Comparison of ENCODE assay signal across 10 cellular contexts in the genomic region with DNA sequence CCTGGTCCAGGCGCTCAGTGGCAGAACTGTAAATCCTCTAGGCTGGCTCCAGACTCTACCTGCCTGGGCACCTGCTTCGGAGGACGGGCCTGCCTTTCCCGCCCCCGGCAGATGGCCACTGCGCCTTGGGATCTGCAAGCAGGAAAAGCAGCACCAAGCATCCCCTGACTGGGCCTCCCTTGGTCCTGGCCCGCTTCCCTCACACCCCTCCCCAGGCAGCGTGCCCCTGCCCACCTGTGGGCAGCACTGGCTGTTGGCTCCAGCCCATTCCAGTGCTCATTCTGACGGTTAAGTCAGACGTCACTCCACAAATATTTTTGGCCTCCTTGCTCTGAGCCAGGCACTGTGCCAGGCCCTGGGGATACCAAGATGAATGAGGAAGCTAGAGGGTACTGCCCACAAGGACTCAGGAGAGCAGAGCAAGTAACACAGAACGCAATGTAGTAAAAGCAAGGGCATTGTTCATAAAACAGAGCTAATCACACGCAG. TPM values are rescaled to one million over a fixed set of nuclear protein-coding genes. Genes with fewer than 3 reads are reported as not detected.
DNase-seq lines count a peak whose midpoint lies in the region; ATAC-seq and TF ChIP-seq lines count a peak whose summit lies in the region.
"Had no signal": no experiment of that assay in that cellular context is flagged by ENCODE, and none has a peak within 500 bp of the region (broad histone marks: within the 10 kb centered on the region; RNA-seq: fewer than 3 reads in every experiment).

No MANE protein-coding gene starts in this region.

- no peak overlapping the region for H2BK12ac ChIP-seq in mesenchymal stem cell (ENCODE audit: low read length in 2 of 2)

- H4K8ac ChIP-seq in mesenchymal stem cell (ENCODE audit: low read length), result no peak overlapping the region

- H3K4me2 ChIP-seq in mesenchymal stem cell (ENCODE audit: low read length, poor library complexity, severe bottlenecking), result no peak overlapping the region

- H2AK5ac ChIP-seq in mesenchymal stem cell (ENCODE audit: low read length, severe bottlenecking), result no peak overlapping the region

- no peaks in the 10 kb centered on the region for H3K36me3 Mint-ChIP-seq in brain

- no peak overlapping the region for H2BK120ac ChIP-seq in mesenchymal stem cell (ENCODE audit: low read depth, low read length)

- no peak for TF ChIP-seq POLR2A in tibial nerve (IDR thresholded peaks at IDR 0.05)

- H3K18ac ChIP-seq in mesenchymal stem cell (ENCODE audit: low read depth in 1 of 2, low read length in 2 of 2), result no peak overlapping the region

- H3K36me3 ChIP-seq in left lung, result no peaks in the 10 kb centered on the region
- H3K36me3 ChIP-seq in tibial nerve, result no peaks in the 10 kb centered on the region
- H3K36me3 ChIP-seq in mesenchymal stem cell (ENCODE audit: control insufficient read depth in 1 of 2, insufficient read depth in 2 of 2, low read depth in 1 of 2, low read length in 2 of 2), result no peaks in the 10 kb centered on the region

- H3K27ac ChIP-seq in C4-2B, result peak overlapping the region; percentile 73
- H3K27ac ChIP-seq in left lung, result peak overlapping the region in 1 of 2 donors; percentile 18
- H3K27ac ChIP-seq in tibial nerve, result no peak overlapping the region
- no peak overlapping the region for H3K27ac ChIP-seq in mesenchymal stem cell (ENCODE audit: low read length, poor library complexity, severe bottlenecking)

- H3K79me1 ChIP-seq in mesenchymal stem cell (replicated peaks; ENCODE audit: low read length, poor library complexity, severe bottlenecking), result no peaks in the 10 kb centered on the region

- H3K9me3 Mint-ChIP-seq in brain, result peaks cover 0 to 15% (median 9%) of the 10 kb centered on the region in 5 experiments

- H3K27me3 Mint-ChIP-seq in brain, result peaks cover 19% of the 10 kb centered on the region

- no peak for TF ChIP-seq EP300 in tibial nerve (IDR thresholded peaks at IDR 0.05)

- H2AFZ ChIP-seq in mesenchymal stem cell (ENCODE audit: low read depth, low read length), result no peak overlapping the region

- H3K4me3 ChIP-seq in left lung (no peak overlapping the region), tibial nerve (no peak overlapping the region), mesenchymal stem cell (ENCODE audit: insufficient read depth in 1 of 2, low read depth in 1 of 2, low read length in 2 of 2) (no peak overlapping the region)

- no peak overlapping the region for H3K14ac ChIP-seq in mesenchymal stem cell (ENCODE audit: low read length in 2 of 2)

- H3K9me3 ChIP-seq in left lung (peaks cover 0 to 16% of the 10 kb centered on the region in 2 donors), tibial nerve (peaks cover 0 to 14% (median 0%) of the 10 kb centered on the region in 4 donors), mesenchymal stem cell (ENCODE audit: control insufficient read depth, low read length) (peaks cover 16% of the 10 kb centered on the region)

- H3K27ac Mint-ChIP-seq in brain, result peak overlapping the region; percentile 28 to 93 (median 78)

- H3K27me3 ChIP-seq in left lung, result peaks cover 0 to 66% of the 10 kb centered on the region in 2 donors
- H3K27me3 ChIP-seq in tibial nerve, result peaks cover 0 to 71% of the 10 kb centered on the region in 2 donors
- peaks cover 48 to 84% of the 10 kb centered on the region in 2 experiments for H3K27me3 ChIP-seq in mesenchymal stem cell (ENCODE audit: control insufficient read depth in 1 of 2, insufficient read depth in 1 of 2, low read length in 2 of 2)

- 38 to 65% methylated on average over 9 to 11 of the region's 12 CpGs for WGBS in tibial nerve, 2 donors
- 80% methylated on average over 12 of the region's 12 CpGs for WGBS in mesenchymal stem cell

- DNase-seq in NCI-H1092 treated with DMSO at 0.1 percent for 48 hours (lab: John Stamatoyannopoulos, UW) (peak; percentile 77), left lung (peak in 1 of 2 donors; percentile 76), tibial nerve (ENCODE audit: low spot score in 2 of 2) (no peak), mesenchymal stem cell (no peak), NCI-H187 treated with DMSO at 0.1 percent for 48 hours (lab: John Stamatoyannopoulos, UW) (no peak)
- DNase-seq: activated naive CD4-positive, alpha-beta T cell treated with anti-CD3 and anti-CD28 coated beads, Interleukin-2, amount 50 U/mL, for 16 hours; stimulated activated CD4-positive, alpha-beta T cell treated with anti-CD3 and anti-CD28 coated beads, Interleukin-4, amount 100 ng/mL, for 4 hours had no signal

- no peak overlapping the region for H3K23ac ChIP-seq in mesenchymal stem cell (ENCODE audit: low read length in 2 of 2)

- no peaks in the 10 kb centered on the region for H3K4me1 ChIP-seq in left lung
- peaks cover 0 to 9% (median 0%) of the 10 kb centered on the region in 4 donors for H3K4me1 ChIP-seq in tibial nerve
- H3K4me1 ChIP-seq in mesenchymal stem cell (ENCODE audit: control insufficient read depth, insufficient read depth, low read depth, low read length), result peaks cover 5% of the 10 kb centered on the region

- H3K9ac ChIP-seq in mesenchymal stem cell (ENCODE audit: low read length), result no peak overlapping the region

- TF ChIP-seq CTCF in C4-2B (conservative IDR thresholded peaks at IDR 0.05) (no peak; the same call in 1 of the 2 replicates), brain (conservative IDR thresholded peaks at IDR 0.05) (no peak), left lung (IDR thresholded peaks at IDR 0.05) (no peak), tibial nerve (IDR thresholded peaks at IDR 0.05) (no peak)

- H2BK15ac ChIP-seq in mesenchymal stem cell (ENCODE audit: low read depth, poor library complexity, severe bottlenecking), result no peak overlapping the region

- no peak overlapping the region for H3K4me3 Mint-ChIP-seq in brain

- peaks cover 37% of the 10 kb centered on the region for H3K4me1 Mint-ChIP-seq in brain

- no peak overlapping the region for H3K4ac ChIP-seq in mesenchymal stem cell (ENCODE audit: low read depth in 1 of 2, low read length in 2 of 2)

- ATAC-seq in left lung, result peak; percentile 87
- no peak for ATAC-seq in GM18867 (IDR thresholded peaks at IDR 0.05; ENCODE audit: unreplicated experiment)

- no peak overlapping the region for H2BK5ac ChIP-seq in mesenchymal stem cell (ENCODE audit: low read depth, low read length, poor library complexity, severe bottlenecking)

- intact Hi-C loops in left lung (cut with DNase I), result no loop called here

- H4K91ac ChIP-seq in mesenchymal stem cell (ENCODE audit: low read length), result no peak overlapping the region

RNA-seq across cellular contexts. Expression of gene BLACAT1, which starts 22.0 kb away (rescaled TPM):
- polyA plus RNA-seq in brain (ENCODE audit: insufficient read depth, low read depth, low replicate concordance), result 0.10 TPM
- total RNA-seq in left lung, result 1 to 10 TPM in 1 of 2 donors, under 1 TPM in 1; 0.55 to 2.7 TPM
- under 1 TPM in 1 of 4 donors, not detected in 3; 0.44 TPM for total RNA-seq in tibial nerve
- polyA plus RNA-seq in mesenchymal stem cell (2013, experiment 1 of 2), result not detected
- polyA plus RNA-seq in mesenchymal stem cell (2013, experiment 2 of 2), result not detected

RNA-seq across cellular contexts. Expression of gene CDK18, which starts 26.7 kb away (rescaled TPM):
- 73.1 TPM for polyA plus RNA-seq in brain (ENCODE audit: insufficient read depth, low read depth, low replicate concordance)
- 10 to 100 TPM; 19.7 to 30.1 TPM for total RNA-seq in left lung
- 10 to 100 TPM in 1 of 4 donors, 1 to 10 TPM in 3; 5.1 to 14.1 (median 7.5) TPM for total RNA-seq in tibial nerve
- 7.4 TPM for polyA plus RNA-seq in mesenchymal stem cell (2013, experiment 1 of 2)
- polyA plus RNA-seq in mesenchymal stem cell (2013, experiment 2 of 2), result 7.5 TPM

RNA-seq across cellular contexts. Expression of gene LEMD1, which starts 55.9 kb away (rescaled TPM):
- polyA plus RNA-seq in brain (ENCODE audit: insufficient read depth, low read depth, low replicate concordance), result not detected
- total RNA-seq in left lung, result 1 to 10 TPM; 2.1 to 2.2 TPM
- total RNA-seq in tibial nerve, result not detected
- not detected for polyA plus RNA-seq in mesenchymal stem cell (2013, experiment 1 of 2)
- not detected for polyA plus RNA-seq in mesenchymal stem cell (2013, experiment 2 of 2)
